ENCODE assay signal across 8 cellular contexts in the genomic region with DNA sequence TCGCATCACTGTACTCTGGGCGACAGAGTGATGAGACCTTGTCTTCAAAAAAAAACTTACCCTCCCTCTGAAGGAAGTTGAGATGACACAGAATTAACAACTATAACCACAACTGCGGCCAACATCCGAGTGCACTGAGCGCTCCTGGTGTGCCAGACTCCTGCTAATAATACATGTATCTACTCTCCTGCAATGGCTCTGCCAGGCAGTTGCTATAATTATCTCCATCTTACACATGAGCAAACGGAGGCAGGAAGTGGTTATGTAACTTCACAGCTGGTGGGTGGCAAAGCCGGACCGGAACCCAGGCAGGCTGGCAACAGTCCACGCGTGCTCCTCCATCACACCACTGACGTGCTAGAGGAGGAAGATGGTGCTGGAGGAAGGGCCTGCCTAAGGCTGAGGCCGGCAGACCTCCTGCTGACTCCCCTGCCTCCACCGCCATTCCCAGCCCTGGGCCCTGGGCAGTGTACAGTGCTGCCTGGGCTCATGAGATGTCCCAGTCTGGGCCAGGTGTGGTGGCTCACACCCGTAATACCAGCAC. TPM values are rescaled to one million over a fixed set of nuclear protein-coding genes. Genes with fewer than 3 reads are reported as not detected.
DNase-seq lines count a peak whose midpoint lies in the region; TF ChIP-seq lines count a peak whose summit lies in the region.

No MANE protein-coding gene starts in this region.

- H3K4me1 Mint-ChIP-seq in HFFc6 (ENCODE audit: low read depth): peaks cover 43% of the 10 kb centered on the region

- no peaks in the 10 kb centered on the region for H3K9me3 Mint-ChIP-seq in HFFc6

- TF ChIP-seq CTCF in HFFc6 (IDR thresholded peaks at IDR 0.05) (no peak), neutrophil (IDR thresholded peaks at IDR 0.05) (no peak)

- peak overlapping the region; percentile 78 for H3K27ac Mint-ChIP-seq in HFFc6

- H3K27ac ChIP-seq in neutrophil: peak overlapping the region; percentile 94
- H3K27ac ChIP-seq in subcutaneous abdominal adipose tissue (ENCODE audit: low read depth, low read length): peak overlapping the region; percentile 41

- DNase-seq in DMS153 treated with DMSO at 0.1 percent for 48 hours (lab: John Stamatoyannopoulos, UW; ENCODE audit: unreplicated experiment): peak; percentile 48
- DNase-seq in HFFc6: peak; percentile 78
- peak; percentile 53 for DNase-seq in NCI-H446 treated with DMSO at 0.1 percent for 48 hours (lab: John Stamatoyannopoulos, UW)
- DNase-seq in activated CD8-positive, alpha-beta memory T cell treated with anti-CD3 and anti-CD28 coated beads for 1 hour (ENCODE audit: extremely low read depth in 1 of 2, low read depth in 1 of 2): peak; percentile 54
- peak; percentile 28 for DNase-seq in effector CD8-positive, alpha-beta T cell (lab: John Stamatoyannopoulos, UW)
- no peak for DNase-seq in HuH-7.5 (ENCODE audit: low spot score)

- H3K36me3 ChIP-seq in neutrophil (peaks cover 17% of the 10 kb centered on the region), subcutaneous abdominal adipose tissue (ENCODE audit: control insufficient read depth in 5 of 5, insufficient read depth in 5 of 5, low read length in 5 of 5) (peaks cover 2 to 38% (median 17%) of the 10 kb centered on the region in 5 donors)

- H3K4me3 Mint-ChIP-seq in HFFc6: no peak overlapping the region

- H3K27me3 Mint-ChIP-seq in HFFc6 (ENCODE audit: insufficient read depth): no peaks in the 10 kb centered on the region

- peaks cover 20 to 27% of the 10 kb centered on the region in 2 experiments for H3K4me1 ChIP-seq in neutrophil (ENCODE audit: control insufficient read depth in 1 of 2, insufficient read depth in 1 of 2, low read depth in 1 of 2, low read length in 1 of 2)
- H3K4me1 ChIP-seq in subcutaneous abdominal adipose tissue (ENCODE audit: control insufficient read depth in 5 of 5, insufficient read depth in 5 of 5, low read length in 5 of 5): peaks cover 0 to 20% (median 3%) of the 10 kb centered on the region in 5 donors

- H3K27me3 ChIP-seq in neutrophil (no peaks in the 10 kb centered on the region), subcutaneous abdominal adipose tissue (ENCODE audit: control insufficient read depth in 5 of 5, insufficient read depth in 4 of 5, low read length in 5 of 5) (no peaks in the 10 kb centered on the region)

- H3K4me3 ChIP-seq in neutrophil (ENCODE audit: low read depth in 1 of 2, low read length in 1 of 2) (peak overlapping the region; percentile 21 to 44), subcutaneous abdominal adipose tissue (ENCODE audit: low read depth in 1 of 5, low read length in 5 of 5) (peak overlapping the region in 1 of 5 donors; percentile 34)

- no peak overlapping the region for H3K9ac ChIP-seq in subcutaneous abdominal adipose tissue (ENCODE audit: low read length in 5 of 5)

- H3K36me3 Mint-ChIP-seq in HFFc6 (ENCODE audit: low read depth): peaks cover 35% of the 10 kb centered on the region

- H3K9me3 ChIP-seq in neutrophil (no peaks in the 10 kb centered on the region), subcutaneous abdominal adipose tissue (ENCODE audit: control insufficient read depth in 5 of 5, low read length in 5 of 5) (no peaks in the 10 kb centered on the region)

RNA-seq across cellular contexts. Expression of a gene that starts 12.6 kb away (rescaled TPM):
- 10 to 100 TPM; 16.2 to 29.8 (median 27.1) TPM for total RNA-seq in HFFc6 (2021; fragmentation: NEBNext Ultra II Directional; extraction: Animal tissue kit (Norgen Biotek cat#: 25700))

RNA-seq across cellular contexts. Expression of a gene that starts 12.8 kb away (rescaled TPM):
- total RNA-seq in HFFc6 (2021; fragmentation: NEBNext Ultra II Directional; extraction: Animal tissue kit (Norgen Biotek cat#: 25700)): under 1 TPM in 2 of 6 experiments, not detected in 4; 0.23 to 0.61 TPM

RNA-seq across cellular contexts. Expression of a gene that starts 29.8 kb away (rescaled TPM):
- total RNA-seq in HFFc6 (2021; fragmentation: NEBNext Ultra II Directional; extraction: Animal tissue kit (Norgen Biotek cat#: 25700)): 1 to 10 TPM; 1.6 to 2.9 (median 2.3) TPM

RNA-seq across cellular contexts. Expression of a gene that starts 33.2 kb away (rescaled TPM):
- total RNA-seq in HFFc6 (2021; fragmentation: NEBNext Ultra II Directional; extraction: Animal tissue kit (Norgen Biotek cat#: 25700)): 10 to 100 TPM; 19.5 to 24.7 (median 21.2) TPM

RNA-seq across cellular contexts. Expression of a gene that starts 33.6 kb away (rescaled TPM):
- total RNA-seq in HFFc6 (2021; fragmentation: NEBNext Ultra II Directional; extraction: Animal tissue kit (Norgen Biotek cat#: 25700)): 10 to 100 TPM; 18.1 to 20.8 (median 20.0) TPM
